Comparison of ENCODE assay signal across 8 cellular contexts in the genomic region with DNA sequence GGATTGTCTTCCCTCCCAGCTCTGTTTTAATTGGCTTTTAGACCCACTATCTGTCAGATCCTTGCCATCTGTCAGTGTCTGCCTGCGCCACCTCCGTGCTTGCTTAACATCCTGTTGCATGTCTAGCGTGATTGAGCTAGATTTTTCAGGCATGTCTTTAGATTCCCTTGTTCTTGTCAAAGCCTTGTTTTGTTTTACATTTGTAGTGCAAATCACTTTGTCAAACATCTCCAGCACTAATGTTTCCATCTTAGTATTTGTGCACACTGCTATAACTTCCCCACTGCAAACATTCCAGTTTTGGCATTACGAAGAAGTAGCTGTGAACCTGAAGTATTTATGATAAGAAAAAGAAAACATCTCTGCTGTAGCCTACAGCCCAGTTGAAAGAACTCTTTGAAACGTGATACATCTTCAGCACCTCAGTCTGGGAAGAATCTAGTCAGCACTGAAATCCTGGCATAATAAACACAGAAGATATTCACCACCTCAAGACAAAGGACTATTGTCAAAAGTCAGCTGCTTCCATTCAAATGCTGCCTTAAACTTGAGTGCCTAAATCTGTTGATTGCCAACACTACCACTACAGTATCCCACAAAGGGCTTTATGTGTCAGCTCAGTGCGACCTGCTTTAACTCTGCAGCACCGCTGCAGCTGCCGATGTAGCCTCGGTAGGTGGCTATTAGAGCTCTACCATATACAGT.
DNase-seq lines count a peak whose midpoint lies in the region; ATAC-seq, FAIRE-seq and TF ChIP-seq lines count a peak whose summit lies in the region.

No MANE protein-coding gene starts in this region.

- DNase-seq in HepG2 (ENCODE audit: low spot score) (peak; percentile 71), right lobe of liver (no peak), K562 (ENCODE audit: extremely low read depth in 1 of 4, low spot score in 3 of 4) (peak in 2 of 4 experiments; percentile 22 to 49), islet precursor cell (peak; percentile 60), NCI-H1417 (lab: John Stamatoyannopoulos, UW) (no peak), cerebellar cortex (ENCODE audit: low spot score) (no peak)
- DNase-seq in activated CD4-positive, alpha-beta T cell treated with anti-CD3 and anti-CD28 coated beads for 1 hour: no peak

- H2AFZ ChIP-seq in HepG2 (ENCODE audit: low read length): no peak overlapping the region
- H2AFZ ChIP-seq in K562 (ENCODE audit: low read depth, low read length): no peak overlapping the region

- H3K27ac ChIP-seq in HepG2 (ENCODE audit: extremely low read length, insufficient read depth, low read length) (peak overlapping the region; percentile 0), right lobe of liver (no peak overlapping the region), K562 (ENCODE audit: extremely low read depth, low read depth, low read length) (no peak overlapping the region)

- no peaks in the 10 kb centered on the region for H4K20me1 ChIP-seq in HepG2 (ENCODE audit: insufficient read depth, low read length)
- no peaks in the 10 kb centered on the region for H4K20me1 ChIP-seq in K562 (replicated peaks; ENCODE audit: control insufficient read depth, insufficient read depth, low read length)

- intact Hi-C loops in HepG2 (cut with micrococcal nuclease; ENCODE audit: unreplicated experiment) (loop anchor here (2.0 kb wide), 1 partner anchor 32 kb away; no protein-coding TSS in a partner anchor), right lobe of liver (cut with DNase I) (no loop called here), K562 (cut with micrococcal nuclease) (no loop called here)

- POLR2A ChIA-PET in HepG2 (lab: Yijun Ruan, JAX) (interaction anchor here (1.0 to 2.6 kb wide), 4 partner anchors 39 to 474 kb away, joined by 3 to 20 read pairs (median 6); a partner anchor contains a TSS), K562 (lab: Yijun Ruan, JAX) (interaction anchor here (0.6 to 2.3 kb wide), 3 partner anchors 9 to 45 kb away, joined by 3 to 9 read pairs (median 6); no protein-coding TSS in a partner anchor)

- no peak overlapping the region for H3K4me3 ChIP-seq in HepG2 (replicated peaks in 1 of 3; ENCODE audit: insufficient read depth in 1 of 3, low read depth in 2 of 3, low read length in 3 of 3)
- no peak overlapping the region for H3K4me3 ChIP-seq in right lobe of liver
- H3K4me3 ChIP-seq in K562: no peak overlapping the region

- H3K79me2 ChIP-seq in HepG2 (ENCODE audit: insufficient read depth, low read length) (no peaks in the 10 kb centered on the region), K562 (ENCODE audit: control insufficient read depth, insufficient read depth, low read length) (no peaks in the 10 kb centered on the region)

- ATAC-seq in HepG2 (peak; percentile 77), right lobe of liver (no peak), K562 (peak; percentile 78), HG03354 (IDR thresholded peaks at IDR 0.05; ENCODE audit: poor library complexity, severe bottlenecking, unreplicated experiment) (no peak)

- CTCF ChIA-PET in HepG2 (lab: Yijun Ruan, JAX; ENCODE audit: low intra/inter-chr PET ratio, low total read pairs) (no interaction called here), K562 (lab: Yijun Ruan, JAX; ENCODE audit: low intra/inter-chr PET ratio) (no interaction called here)

- no peaks in the 10 kb centered on the region for H3K9me1 ChIP-seq in K562 (ENCODE audit: control insufficient read depth, insufficient read depth, low read length)

- no peak for TF ChIP-seq RAD21 in HepG2 (CRISPR knock-in tag; IDR thresholded peaks at IDR 0.05)
- no peak for TF ChIP-seq RAD21 in K562 (CRISPR knock-in tag; conservative IDR thresholded peaks at IDR 0.05 in 1 of 2, IDR thresholded peaks at IDR 0.05 in 1 of 2)

- H3K4me1 ChIP-seq in HepG2 (ENCODE audit: insufficient read depth, low read length) (peaks cover 41% of the 10 kb centered on the region), right lobe of liver (peaks cover 0 to 6% (median 0%) of the 10 kb centered on the region in 4 donors), K562 (replicated peaks in 1 of 2; ENCODE audit: control insufficient read depth in 2 of 2, insufficient read depth in 2 of 2, low read length in 2 of 2) (peaks cover 0 to 17% of the 10 kb centered on the region in 2 experiments; a peak in 4 of 5 replicates)

- H3K36me3 ChIP-seq in HepG2 (replicated peaks in 1 of 2; ENCODE audit: control insufficient read depth in 1 of 2, insufficient read depth in 2 of 2, low read length in 2 of 2) (peaks cover 6 to 21% of the 10 kb centered on the region in 2 experiments), right lobe of liver (peaks cover 0 to 5% (median 0%) of the 10 kb centered on the region in 4 donors), K562 (ENCODE audit: control insufficient read depth, insufficient read depth, low read length) (peaks cover 5% of the 10 kb centered on the region; the same call in 2 of the 3 replicates)

- H3K9me3 ChIP-seq in HepG2 (ENCODE audit: low read length): no peaks in the 10 kb centered on the region
- no peaks in the 10 kb centered on the region for H3K9me3 ChIP-seq in right lobe of liver
- H3K9me3 ChIP-seq in K562 (replicated peaks; ENCODE audit: control insufficient read depth, insufficient read depth, low read depth, low read length): no peaks in the 10 kb centered on the region

- H3K27me3 ChIP-seq in HepG2 (ENCODE audit: control insufficient read depth in 1 of 2, insufficient read depth in 2 of 2, low read length in 2 of 2): no peaks in the 10 kb centered on the region; a peak in 1 of 5 replicates
- H3K27me3 ChIP-seq in right lobe of liver: no peaks in the 10 kb centered on the region
- H3K27me3 ChIP-seq in K562 (ENCODE audit: control insufficient read depth in 2 of 2, insufficient read depth in 2 of 2, low read length in 2 of 2): no peaks in the 10 kb centered on the region

- FAIRE-seq in HepG2 (lab: Jason Lieb, UNC) (no peak), K562 (lab: Jason Lieb, UNC) (peak; percentile 49)

- WGBS in HepG2 (ENCODE audit: low lambda C conversion rate): 69% methylated on average over 8 of the region's 9 CpGs
- WGBS in right lobe of liver (ENCODE audit: insufficient coverage, low coverage, low lambda C conversion rate, missing lambda C conversion rate): 32% methylated on average over 5 of the region's 9 CpGs
- 55% methylated on average over 9 of the region's 9 CpGs for WGBS in K562 (ENCODE audit: insufficient coverage, low coverage, missing lambda C conversion rate)

- in situ Hi-C loops in HepG2 (cut with HindIII; ENCODE audit: extremely low pct_ligation_motif_present, low pct_unique_long_range_greater_than_20kb) (no loop called here), K562 (cut with MboI) (no loop called here)

- no peak overlapping the region for H3K9ac ChIP-seq in HepG2 (ENCODE audit: insufficient read depth, low read depth, low read length)
- no peak overlapping the region for H3K9ac ChIP-seq in K562 (ENCODE audit: insufficient read depth in 1 of 2, low read depth in 2 of 2, low read length in 2 of 2)

- TF ChIP-seq EP300 in HepG2 (IDR thresholded peaks at IDR 0.05; ENCODE audit: low read depth in 2 of 2, low read length in 2 of 2) (no peak), HepG2 (CRISPR knock-in tag; IDR thresholded peaks at IDR 0.05; ENCODE audit: borderline replicate concordance) (no peak), K562 (IDR thresholded peaks at IDR 0.05; ENCODE audit: low read length) (no peak)

- TF ChIP-seq POLR2A in HepG2 (IDR thresholded peaks at IDR 0.05; ENCODE audit: insufficient read depth in 1 of 2, low read depth in 2 of 2, low read length in 2 of 2) (no peak), right lobe of liver (IDR thresholded peaks at IDR 0.05) (no peak), K562 (conservative IDR thresholded peaks at IDR 0.05) (no peak)

- H3K4me2 ChIP-seq in HepG2 (ENCODE audit: low read depth, low read length) (no peak overlapping the region), K562 (ENCODE audit: insufficient read depth, low read length) (no peak overlapping the region)

- TF ChIP-seq CTCF in HepG2 (CRISPR knock-in tag; IDR thresholded peaks at IDR 0.05) (no peak), right lobe of liver (IDR thresholded peaks at IDR 0.05) (no peak), K562 (IDR thresholded peaks at IDR 0.05 in 2 of 3, conservative IDR thresholded peaks at IDR 0.05 in 1 of 3; ENCODE audit: insufficient read depth in 2 of 3, low read depth in 1 of 3, low read length in 3 of 3) (no peak)

- BruUV-seq in HepG2 (replicated peaks; lab: Mats Ljungman, UMichigan) (no TSS peak), K562 (replicated peaks; lab: Mats Ljungman, UMichigan) (no TSS peak)

TF ChIP-seq in HepG2, 621 proteins besides CTCF, POLR2A, EP300 and RAD21 (continues in another document):
- TF ChIP-seq, protein P1, sequence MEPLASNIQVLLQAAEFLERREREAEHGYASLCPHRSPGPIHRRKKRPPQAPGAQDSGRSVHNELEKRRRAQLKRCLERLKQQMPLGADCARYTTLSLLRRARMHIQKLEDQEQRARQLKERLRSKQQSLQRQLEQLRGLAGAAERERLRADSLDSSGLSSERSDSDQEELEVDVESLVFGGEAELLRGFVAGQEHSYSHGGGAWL (CRISPR knock-in tag; IDR thresholded peaks at IDR 0.05): no peak
- TF ChIP-seq, protein P2, sequence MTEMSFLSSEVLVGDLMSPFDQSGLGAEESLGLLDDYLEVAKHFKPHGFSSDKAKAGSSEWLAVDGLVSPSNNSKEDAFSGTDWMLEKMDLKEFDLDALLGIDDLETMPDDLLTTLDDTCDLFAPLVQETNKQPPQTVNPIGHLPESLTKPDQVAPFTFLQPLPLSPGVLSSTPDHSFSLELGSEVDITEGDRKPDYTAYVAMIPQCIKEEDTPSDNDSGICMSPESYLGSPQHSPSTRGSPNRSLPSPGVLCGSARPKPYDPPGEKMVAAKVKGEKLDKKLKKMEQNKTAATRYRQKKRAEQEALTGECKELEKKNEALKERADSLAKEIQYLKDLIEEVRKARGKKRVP (CRISPR knock-in tag; IDR thresholded peaks at IDR 0.05): no peak
- no peak for TF ChIP-seq HOXA5 (CRISPR knock-in tag; IDR thresholded peaks at IDR 0.05)

TF ChIP-seq in K562, 482 proteins besides CTCF, POLR2A, EP300 and RAD21 (continues in another document):
- TF ChIP-seq ZBED1 (IDR thresholded peaks at IDR 0.05) (no peak), CXXC5 (CRISPR knock-in tag; IDR thresholded peaks at IDR 0.05) (0 out of 2 replicates have a peak, but pooled peaks have one; percentile 27)
- TF ChIP-seq, protein P3, sequence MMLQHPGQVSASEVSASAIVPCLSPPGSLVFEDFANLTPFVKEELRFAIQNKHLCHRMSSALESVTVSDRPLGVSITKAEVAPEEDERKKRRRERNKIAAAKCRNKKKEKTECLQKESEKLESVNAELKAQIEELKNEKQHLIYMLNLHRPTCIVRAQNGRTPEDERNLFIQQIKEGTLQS (IDR thresholded peaks at IDR 0.05): no peak
- TF ChIP-seq, protein P3 (CRISPR knock-in tag; conservative IDR thresholded peaks at IDR 0.05): no peak

Comparison
In these comparisons a context has a peak if more than half of its experiments do, and no peak if none do; other contexts are left out.
1. ATAC-seq: peak in HepG2 (single experiment) and K562 (single experiment); none in right lobe of liver (0 of 4) and HG03354 (single experiment).
2. DNase-seq: peak in HepG2 (single experiment) and islet precursor cell (single experiment); none in right lobe of liver (0 of 3), NCI-H1417 (0 of 3), activated CD4-positive, alpha-beta T cell treated with anti-CD3 and anti-CD28 coated beads for 1 hour (single experiment) and cerebellar cortex (single experiment).